ENCODE assay signal across 10 cellular contexts in genomic region chr16:2664522-2665096, GRCh38. TPM values are rescaled to one million over a fixed set of nuclear protein-coding genes. Genes with fewer than 3 reads are reported as not detected.
DNase-seq lines count a peak whose midpoint lies in the region; ATAC-seq, FAIRE-seq and TF ChIP-seq lines count a peak whose summit lies in the region.
"Had no signal": no experiment of that assay in that cellular context is flagged by ENCODE, and none has a peak within 500 bp of the region (broad histone marks: within the 10 kb centered on the region; RNA-seq: fewer than 3 reads in every experiment).

No MANE protein-coding gene starts in this region.

- H3K27ac ChIP-seq in small intestine (ENCODE audit: low read depth in 1 of 2, low read length in 1 of 2) = peak overlapping the region; percentile 60 to 84
- no peak overlapping the region for H3K27ac ChIP-seq in right cardiac atrium (ENCODE audit: low read length)

- no peaks in the 10 kb centered on the region for H3K27me3 Mint-ChIP-seq in activated CD8-positive, alpha-beta T cell treated with anti-CD3 and anti-CD28 coated beads for 36 hours
- no peaks in the 10 kb centered on the region for H3K27me3 Mint-ChIP-seq in activated CD8-positive, alpha-beta T cell treated with anti-CD3 and anti-CD28 coated beads, Interleukin-2, amount 10 ng/mL, durations not matched to agents 7 days and 5 days (ENCODE audit: low read depth)
- no peaks in the 10 kb centered on the region for H3K27me3 Mint-ChIP-seq in central memory CD8-positive, alpha-beta T cell
- peaks cover 3 to 7% (median 5%) of the 10 kb centered on the region in 3 donors for H3K27me3 Mint-ChIP-seq in CD14-positive monocyte (ENCODE audit: low read depth in 3 of 3)

- no peaks in the 10 kb centered on the region for H3K27me3 ChIP-seq in small intestine (ENCODE audit: control insufficient read depth in 2 of 2, insufficient read depth in 2 of 2, low read length in 2 of 2)
- no peaks in the 10 kb centered on the region for H3K27me3 ChIP-seq in right cardiac atrium (ENCODE audit: control insufficient read depth, insufficient read depth)

- POLR2A ChIA-PET in activated CD8-positive, alpha-beta T cell treated with anti-CD3 and anti-CD28 coated beads for 36 hours (lab: Charles Lee) = interaction anchor here (0.6 to 2.8 kb wide), 5 partner anchors 9 to 144 kb away, joined by 3 to 12 read pairs (median 4); partner anchors contain the start of genes AMDHD2 and KCTD5
- POLR2A ChIA-PET in activated CD8-positive, alpha-beta T cell treated with anti-CD3 and anti-CD28 coated beads, Interleukin-2, amount 10 ng/mL, durations not matched to agents 7 days and 5 days (lab: Charles Lee) = interaction anchor here (1.2 kb wide), 1 partner anchor 18 kb away, joined by 6 read pairs; the partner anchor contains the start of gene KCTD5

- 19 to 57% (median 39%) methylated on average over 14 of the region's 14 CpGs for WGBS in small intestine, 3 donors
- 70% methylated on average over 14 of the region's 14 CpGs for WGBS in right cardiac atrium

- H3K9me3 Mint-ChIP-seq in activated CD8-positive, alpha-beta T cell treated with anti-CD3 and anti-CD28 coated beads for 36 hours = no peaks in the 10 kb centered on the region
- H3K9me3 Mint-ChIP-seq in activated CD8-positive, alpha-beta T cell treated with anti-CD3 and anti-CD28 coated beads, Interleukin-2, amount 10 ng/mL, durations not matched to agents 7 days and 5 days (ENCODE audit: insufficient read depth) = no peaks in the 10 kb centered on the region
- H3K9me3 Mint-ChIP-seq in central memory CD8-positive, alpha-beta T cell = no peaks in the 10 kb centered on the region
- peaks cover 0 to 3% (median 0%) of the 10 kb centered on the region in 7 donors for H3K9me3 Mint-ChIP-seq in CD14-positive monocyte

- peaks cover 0 to 10% of the 10 kb centered on the region in 2 donors for H3K36me3 ChIP-seq in small intestine (ENCODE audit: control insufficient read depth in 2 of 2, insufficient read depth in 2 of 2, low read length in 2 of 2)

- H3K36me3 Mint-ChIP-seq in activated CD8-positive, alpha-beta T cell treated with anti-CD3 and anti-CD28 coated beads for 36 hours (ENCODE audit: low read depth) = peaks cover 52% of the 10 kb centered on the region
- H3K36me3 Mint-ChIP-seq in activated CD8-positive, alpha-beta T cell treated with anti-CD3 and anti-CD28 coated beads, Interleukin-2, amount 10 ng/mL, durations not matched to agents 7 days and 5 days (ENCODE audit: low read depth) = peaks cover 37% of the 10 kb centered on the region
- peaks cover 10% of the 10 kb centered on the region for H3K36me3 Mint-ChIP-seq in central memory CD8-positive, alpha-beta T cell (ENCODE audit: insufficient read depth)
- H3K36me3 Mint-ChIP-seq in CD14-positive monocyte = peaks cover 70% of the 10 kb centered on the region in 2 donors

- H3K4me1 ChIP-seq in small intestine (ENCODE audit: control insufficient read depth in 2 of 2, insufficient read depth in 1 of 2, low read depth in 1 of 2, low read length in 1 of 2) = no peaks in the 10 kb centered on the region
- H3K4me1 ChIP-seq in right cardiac atrium (ENCODE audit: control insufficient read depth, insufficient read depth, low read length) = no peaks in the 10 kb centered on the region

- TF ChIP-seq CTCF in activated CD8-positive, alpha-beta T cell treated with anti-CD3 and anti-CD28 coated beads for 36 hours (IDR thresholded peaks at IDR 0.05) = no peak
- no peak for TF ChIP-seq CTCF in CD14-positive monocyte (IDR thresholded peaks at IDR 0.05)

- H3K9me3 ChIP-seq in small intestine (ENCODE audit: control insufficient read depth, low read depth) (no peaks in the 10 kb centered on the region), right cardiac atrium (ENCODE audit: control insufficient read depth, low read length) (no peaks in the 10 kb centered on the region)

- H3K4me3 ChIP-seq in small intestine (ENCODE audit: low read depth in 1 of 2, low read length in 2 of 2) (no peak overlapping the region), right cardiac atrium (ENCODE audit: low read length) (no peak overlapping the region)

- no peak for ATAC-seq in activated CD8-positive, alpha-beta T cell treated with anti-CD3 and anti-CD28 coated beads for 36 hours
- ATAC-seq in activated CD8-positive, alpha-beta T cell treated with anti-CD3 and anti-CD28 coated beads, Interleukin-2, amount 10 ng/mL, durations not matched to agents 7 days and 5 days = no peak
- ATAC-seq in central memory CD8-positive, alpha-beta T cell (replicated peaks; ENCODE audit: extremely low read depth, poor library complexity, severe bottlenecking) = no peak
- no peak for ATAC-seq in right cardiac atrium

- intact Hi-C loops in activated CD8-positive, alpha-beta T cell treated with anti-CD3 and anti-CD28 coated beads for 36 hours (cut with micrococcal nuclease) = no loop called here
- intact Hi-C loops in right cardiac atrium (cut with DNase I) (no loop called here), CD14-positive monocyte (cut with micrococcal nuclease) (no loop called here)

- H3K27ac Mint-ChIP-seq in activated CD8-positive, alpha-beta T cell treated with anti-CD3 and anti-CD28 coated beads for 36 hours = peak overlapping the region; percentile 95
- H3K27ac Mint-ChIP-seq in activated CD8-positive, alpha-beta T cell treated with anti-CD3 and anti-CD28 coated beads, Interleukin-2, amount 10 ng/mL, durations not matched to agents 7 days and 5 days = no peak overlapping the region
- H3K27ac Mint-ChIP-seq in central memory CD8-positive, alpha-beta T cell (ENCODE audit: low read depth) = peak overlapping the region; percentile 84
- peak overlapping the region in 1 of 7 donors; percentile 5 for H3K27ac Mint-ChIP-seq in CD14-positive monocyte

- CTCF ChIA-PET in activated CD8-positive, alpha-beta T cell treated with anti-CD3 and anti-CD28 coated beads for 36 hours (lab: Charles Lee) = interaction anchor here (1.5 kb wide), 1 partner anchor 8 kb away, joined by 7 read pairs; no protein-coding TSS in a partner anchor
- CTCF ChIA-PET in activated CD8-positive, alpha-beta T cell treated with anti-CD3 and anti-CD28 coated beads, Interleukin-2, amount 10 ng/mL, durations not matched to agents 7 days and 5 days (lab: Charles Lee) = interaction anchor here (1.2 to 1.3 kb wide), 2 partner anchors 8 to 15 kb away, joined by 5 to 6 read pairs; no protein-coding TSS in a partner anchor

- no peak for FAIRE-seq in small intestine (lab: Jason Lieb, UNC)
- FAIRE-seq: urothelium cell line had no signal

- H3K4me3 Mint-ChIP-seq in activated CD8-positive, alpha-beta T cell treated with anti-CD3 and anti-CD28 coated beads for 36 hours = peak overlapping the region; percentile 48
- no peak overlapping the region for H3K4me3 Mint-ChIP-seq in activated CD8-positive, alpha-beta T cell treated with anti-CD3 and anti-CD28 coated beads, Interleukin-2, amount 10 ng/mL, durations not matched to agents 7 days and 5 days
- no peak overlapping the region for H3K4me3 Mint-ChIP-seq in central memory CD8-positive, alpha-beta T cell
- no peak overlapping the region for H3K4me3 Mint-ChIP-seq in CD14-positive monocyte

- peaks cover 47% of the 10 kb centered on the region for H3K4me1 Mint-ChIP-seq in activated CD8-positive, alpha-beta T cell treated with anti-CD3 and anti-CD28 coated beads for 36 hours (ENCODE audit: low read depth)
- H3K4me1 Mint-ChIP-seq in activated CD8-positive, alpha-beta T cell treated with anti-CD3 and anti-CD28 coated beads, Interleukin-2, amount 10 ng/mL, durations not matched to agents 7 days and 5 days (ENCODE audit: low read depth) = peaks cover 28% of the 10 kb centered on the region
- peaks cover 33% of the 10 kb centered on the region for H3K4me1 Mint-ChIP-seq in central memory CD8-positive, alpha-beta T cell
- peaks cover 13% of the 10 kb centered on the region for H3K4me1 Mint-ChIP-seq in CD14-positive monocyte

- DNase-seq in activated CD8-positive, alpha-beta T cell treated with anti-CD3 and anti-CD28 coated beads for 36 hours = no peak
- DNase-seq in activated CD8-positive, alpha-beta T cell treated with anti-CD3 and anti-CD28 coated beads, Interleukin-2, amount 10 ng/mL, durations not matched to agents 7 days and 5 days = no peak
- peak; percentile 67 for DNase-seq in NCI-H2227 treated with DMSO at 0.1 percent for 48 hours (lab: John Stamatoyannopoulos, UW)
- DNase-seq in central memory CD8-positive, alpha-beta T cell (ENCODE audit: low spot score in 2 of 2) = no peak
- DNase-seq in small intestine = peak; percentile 75
- no peak for DNase-seq in right cardiac atrium
- no peak for DNase-seq in DMS114 treated with DMSO at 0.1 percent for 48 hours (lab: John Stamatoyannopoulos, UW; ENCODE audit: unreplicated experiment)
- DNase-seq in CD14-positive monocyte (ENCODE audit: low spot score) = no peak
- DNase-seq: GF-D8 had no signal

RNA-seq across cellular contexts. Expression of gene KCTD5, which starts 17.7 kb away (rescaled TPM):
- 10 to 100 TPM; 26.0 to 27.3 TPM for total RNA-seq in activated CD8-positive, alpha-beta T cell treated with anti-CD3 and anti-CD28 coated beads for 36 hours
- total RNA-seq in activated CD8-positive, alpha-beta T cell treated with anti-CD3 and anti-CD28 coated beads, Interleukin-2, amount 10 ng/mL, durations not matched to agents 7 days and 5 days = 10 to 100 TPM; 33.2 to 35.9 TPM
- 10 to 100 TPM; 24.3 to 41.2 (median 35.5) TPM for polyA plus RNA-seq in small intestine
- 10 to 100 TPM; 10.6 to 13.7 (median 12.0) TPM for total RNA-seq in right cardiac atrium
- polyA plus RNA-seq in right cardiac atrium = 11.1 TPM
- 10 to 100 TPM; 16.0 to 21.0 TPM for polyA plus RNA-seq in CD14-positive monocyte

RNA-seq across cellular contexts. Expression of gene PRSS27, which starts 55.4 kb away (rescaled TPM):
- total RNA-seq in activated CD8-positive, alpha-beta T cell treated with anti-CD3 and anti-CD28 coated beads for 36 hours = 1 to 10 TPM; 1.2 to 1.4 TPM
- 1 to 10 TPM in 1 of 2 experiments, under 1 TPM in 1; 0.70 to 1.0 TPM for total RNA-seq in activated CD8-positive, alpha-beta T cell treated with anti-CD3 and anti-CD28 coated beads, Interleukin-2, amount 10 ng/mL, durations not matched to agents 7 days and 5 days
- polyA plus RNA-seq in small intestine (1 to 10 TPM in 1 of 3 donors, not detected in 2; 1.3 TPM), right cardiac atrium (0.25 TPM), CD14-positive monocyte (not detected)
- total RNA-seq in right cardiac atrium = under 1 TPM; 0.32 to 0.64 (median 0.37) TPM

Comparison
In these comparisons a context has a peak if more than half of its experiments do, and no peak if none do; other contexts are left out.
1. DNase-seq: peak in NCI-H2227 treated with DMSO at 0.1 percent for 48 hours (single experiment) and small intestine (single experiment); none in activated CD8-positive, alpha-beta T cell treated with anti-CD3 and anti-CD28 coated beads for 36 hours (single experiment), activated CD8-positive, alpha-beta T cell treated with anti-CD3 and anti-CD28 coated beads, Interleukin-2, amount 10 ng/mL, durations not matched to agents 7 days and 5 days (single experiment), central memory CD8-positive, alpha-beta T cell (0 of 2), right cardiac atrium (0 of 3), DMS114 treated with DMSO at 0.1 percent for 48 hours (single experiment) and CD14-positive monocyte (single experiment).